ENCODE assay signal across 9 cellular contexts in the genomic region with DNA sequence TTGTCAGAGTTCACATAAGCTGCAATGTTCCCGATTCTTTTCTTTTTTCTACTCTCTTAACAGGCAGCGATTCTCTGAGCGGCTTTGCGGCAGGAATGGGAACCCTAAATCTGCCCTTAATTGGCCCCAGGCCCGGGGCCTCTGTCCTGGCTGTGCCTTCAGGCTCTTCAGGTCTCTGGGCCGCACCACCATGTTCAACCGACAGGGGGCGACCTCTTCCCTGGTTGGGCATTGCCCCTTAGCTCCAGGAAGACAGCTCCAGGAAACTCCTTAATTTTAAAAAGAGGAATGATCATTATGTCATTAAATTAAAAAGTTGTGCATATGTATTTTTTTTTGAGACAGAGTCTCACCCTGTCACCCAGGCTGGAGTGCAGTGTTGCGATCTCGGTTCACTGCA. TPM values are rescaled to one million over a fixed set of nuclear protein-coding genes. Genes with fewer than 3 reads are reported as not detected.
DNase-seq lines count a peak whose midpoint lies in the region; FAIRE-seq and TF ChIP-seq lines count a peak whose summit lies in the region.
"Had no signal": no experiment of that assay in that cellular context is flagged by ENCODE, and none has a peak within 500 bp of the region (broad histone marks: within the 10 kb centered on the region; RNA-seq: fewer than 3 reads in every experiment).

No MANE protein-coding gene starts in this region.

- DNase-seq in GM10266 (ENCODE audit: extremely low spot score) (no peak), bronchial epithelial cell (ENCODE audit: low read depth) (peak; percentile 2), HPDE6-E6E7 (ENCODE audit: extremely low spot score) (no peak), NCI-H2081 (lab: John Stamatoyannopoulos, UW) (no peak), Peyer's patch (no peak), glomerular visceral epithelial cell (ENCODE audit: extremely low spot score) (no peak)
- DNase-seq in stimulated activated CD4-positive, alpha-beta T cell treated with anti-CD3 and anti-CD28 coated beads, Interleukin-1b, Interleukin-23, amount 100 ng/mL, for 48 hours: peak; percentile 21

- no peak overlapping the region for H3K9ac ChIP-seq in OCI-LY3 (ENCODE audit: low read length)

- no peak for TF ChIP-seq POLR2A in Peyer's patch (IDR thresholded peaks at IDR 0.05)

- H3K27ac ChIP-seq in OCI-LY3 (ENCODE audit: low read length) (no peak overlapping the region), Peyer's patch (no peak overlapping the region)

- no peak for FAIRE-seq in bronchial epithelial cell (lab: Jason Lieb, UNC)

- TF ChIP-seq CTCF in GM10266 (IDR thresholded peaks at IDR 0.05; ENCODE audit: control insufficient read depth, insufficient read depth, low read depth, missing control alignments) (peak; percentile 18), OCI-LY3 (IDR thresholded peaks at IDR 0.05; ENCODE audit: low read depth, low read length) (peak; percentile 19), bronchial epithelial cell (IDR thresholded peaks at IDR 0.05; ENCODE audit: insufficient read depth, low read length, severe bottlenecking) (no peak), Peyer's patch (IDR thresholded peaks at IDR 0.05) (peak in 1 of 6 experiments; percentile 9)

- no peaks in the 10 kb centered on the region for H3K79me2 ChIP-seq in OCI-LY3 (ENCODE audit: low read length)

- H4K20me1 ChIP-seq in OCI-LY3 (ENCODE audit: insufficient read depth, low read length): no peaks in the 10 kb centered on the region

- no peaks in the 10 kb centered on the region; the same call in 1 of the 2 replicates for H3K27me3 ChIP-seq in OCI-LY3 (ENCODE audit: low read depth, low read length)
- H3K27me3 ChIP-seq in bronchial epithelial cell (ENCODE audit: control insufficient read depth, insufficient read depth, low read length): peaks cover 1% of the 10 kb centered on the region
- H3K27me3 ChIP-seq in Peyer's patch: no peaks in the 10 kb centered on the region

- H2AFZ ChIP-seq in OCI-LY3 (ENCODE audit: low read depth, low read length): no peak overlapping the region

- H3K9me3 ChIP-seq in OCI-LY3 (ENCODE audit: insufficient read depth, low read length) (peaks cover 4% of the 10 kb centered on the region; the same call in 1 of the 2 replicates), Peyer's patch (no peaks in the 10 kb centered on the region)

- H3K4me3 ChIP-seq in OCI-LY3 (ENCODE audit: low read length) (no peak overlapping the region), bronchial epithelial cell (ENCODE audit: low read depth, low read length) (no peak overlapping the region), Peyer's patch (no peak overlapping the region)

- H3K4me2 ChIP-seq in OCI-LY3 (ENCODE audit: low read length): no peak overlapping the region

- H3K36me3 ChIP-seq in OCI-LY3 (replicated peaks; ENCODE audit: low read depth, low read length) (no peaks in the 10 kb centered on the region), bronchial epithelial cell (ENCODE audit: control insufficient read depth, insufficient read depth, low read length) (no peaks in the 10 kb centered on the region), Peyer's patch (no peaks in the 10 kb centered on the region)

- H3K4me1 ChIP-seq in OCI-LY3 (ENCODE audit: low read length) (peaks cover 9% of the 10 kb centered on the region), Peyer's patch (no peaks in the 10 kb centered on the region)

RNA-seq across cellular contexts. Expression of a gene that starts 20.3 kb away (rescaled TPM):
- total RNA-seq in bronchial epithelial cell: not detected in 2 replicates
- total RNA-seq in Peyer's patch: not detected
- total RNA-seq: Right ventricle myocardium inferior had no signal

Comparison
In these comparisons a context has a peak if more than half of its experiments do, and no peak if none do; other contexts are left out.
1. DNase-seq: peak in bronchial epithelial cell (single experiment) and stimulated activated CD4-positive, alpha-beta T cell treated with anti-CD3 and anti-CD28 coated beads, Interleukin-1b, Interleukin-23, amount 100 ng/mL, for 48 hours (single experiment); none in GM10266 (single experiment), HPDE6-E6E7 (single experiment), NCI-H2081 (0 of 2), Peyer's patch (0 of 3) and glomerular visceral epithelial cell (single experiment).